In genomic region chr6:31197559-31198305, GRCh38 we compare ENCODE assay signal across 1 cellular context.
TF ChIP-seq lines count a peak whose summit lies in the region.

No MANE protein-coding gene starts in this region.

TF ChIP-seq in GM12878, 131 proteins besides CTCF, POLR2A, EP300 and RAD21 (continued from another document and continues in another):
- TF ChIP-seq, protein P1, sequence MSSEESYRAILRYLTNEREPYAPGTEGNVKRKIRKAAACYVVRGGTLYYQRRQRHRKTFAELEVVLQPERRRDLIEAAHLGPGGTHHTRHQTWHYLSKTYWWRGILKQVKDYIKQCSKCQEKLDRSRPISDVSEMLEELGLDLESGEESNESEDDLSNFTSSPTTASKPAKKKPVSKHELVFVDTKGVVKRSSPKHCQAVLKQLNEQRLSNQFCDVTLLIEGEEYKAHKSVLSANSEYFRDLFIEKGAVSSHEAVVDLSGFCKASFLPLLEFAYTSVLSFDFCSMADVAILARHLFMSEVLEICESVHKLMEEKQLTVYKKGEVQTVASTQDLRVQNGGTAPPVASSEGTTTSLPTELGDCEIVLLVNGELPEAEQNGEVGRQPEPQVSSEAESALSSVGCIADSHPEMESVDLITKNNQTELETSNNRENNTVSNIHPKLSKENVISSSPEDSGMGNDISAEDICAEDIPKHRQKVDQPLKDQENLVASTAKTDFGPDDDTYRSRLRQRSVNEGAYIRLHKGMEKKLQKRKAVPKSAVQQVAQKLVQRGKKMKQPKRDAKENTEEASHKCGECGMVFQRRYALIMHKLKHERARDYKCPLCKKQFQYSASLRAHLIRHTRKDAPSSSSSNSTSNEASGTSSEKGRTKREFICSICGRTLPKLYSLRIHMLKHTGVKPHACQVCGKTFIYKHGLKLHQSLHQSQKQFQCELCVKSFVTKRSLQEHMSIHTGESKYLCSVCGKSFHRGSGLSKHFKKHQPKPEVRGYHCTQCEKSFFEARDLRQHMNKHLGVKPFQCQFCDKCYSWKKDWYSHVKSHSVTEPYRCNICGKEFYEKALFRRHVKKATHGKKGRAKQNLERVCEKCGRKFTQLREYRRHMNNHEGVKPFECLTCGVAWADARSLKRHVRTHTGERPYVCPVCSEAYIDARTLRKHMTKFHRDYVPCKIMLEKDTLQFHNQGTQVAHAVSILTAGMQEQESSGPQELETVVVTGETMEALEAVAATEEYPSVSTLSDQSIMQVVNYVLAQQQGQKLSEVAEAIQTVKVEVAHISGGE (CRISPR knock-in tag; IDR thresholded peaks at IDR 0.05), result no peak
- TF ChIP-seq CREB1 (IDR thresholded peaks at IDR 0.05; ENCODE audit: low read depth), result peak; percentile 76
- no peak for TF ChIP-seq E4F1 (IDR thresholded peaks at IDR 0.05; ENCODE audit: borderline replicate concordance, partially characterized antibody)
- TF ChIP-seq RELA (IDR thresholded peaks at IDR 0.05; ENCODE audit: borderline replicate concordance, partially characterized antibody), result no peak
- 0 out of 2 replicates have a peak, but pooled peaks have one; percentile 57 for TF ChIP-seq TCF12 (IDR thresholded peaks at IDR 0.05; ENCODE audit: low read depth, low read length)
- TF ChIP-seq, protein P2, sequence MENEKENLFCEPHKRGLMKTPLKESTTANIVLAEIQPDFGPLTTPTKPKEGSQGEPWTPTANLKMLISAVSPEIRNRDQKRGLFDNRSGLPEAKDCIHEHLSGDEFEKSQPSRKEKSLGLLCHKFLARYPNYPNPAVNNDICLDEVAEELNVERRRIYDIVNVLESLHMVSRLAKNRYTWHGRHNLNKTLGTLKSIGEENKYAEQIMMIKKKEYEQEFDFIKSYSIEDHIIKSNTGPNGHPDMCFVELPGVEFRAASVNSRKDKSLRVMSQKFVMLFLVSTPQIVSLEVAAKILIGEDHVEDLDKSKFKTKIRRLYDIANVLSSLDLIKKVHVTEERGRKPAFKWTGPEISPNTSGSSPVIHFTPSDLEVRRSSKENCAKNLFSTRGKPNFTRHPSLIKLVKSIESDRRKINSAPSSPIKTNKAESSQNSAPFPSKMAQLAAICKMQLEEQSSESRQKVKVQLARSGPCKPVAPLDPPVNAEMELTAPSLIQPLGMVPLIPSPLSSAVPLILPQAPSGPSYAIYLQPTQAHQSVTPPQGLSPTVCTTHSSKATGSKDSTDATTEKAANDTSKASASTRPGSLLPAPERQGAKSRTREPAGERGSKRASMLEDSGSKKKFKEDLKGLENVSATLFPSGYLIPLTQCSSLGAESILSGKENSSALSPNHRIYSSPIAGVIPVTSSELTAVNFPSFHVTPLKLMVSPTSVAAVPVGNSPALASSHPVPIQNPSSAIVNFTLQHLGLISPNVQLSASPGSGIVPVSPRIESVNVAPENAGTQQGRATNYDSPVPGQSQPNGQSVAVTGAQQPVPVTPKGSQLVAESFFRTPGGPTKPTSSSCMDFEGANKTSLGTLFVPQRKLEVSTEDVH (IDR thresholded peaks at IDR 0.05; ENCODE audit: low read depth, partially characterized antibody), result peak; percentile 23
- TF ChIP-seq ETV6 (conservative IDR thresholded peaks at IDR 0.05 in 1 of 2, IDR thresholded peaks at IDR 0.05 in 1 of 2; ENCODE audit: borderline replicate concordance in 1 of 2, low read depth in 1 of 2), result no peak
- no peak for TF ChIP-seq WRNIP1 (IDR thresholded peaks at IDR 0.05; ENCODE audit: borderline replicate concordance, low read depth, low read length)
- no peak; the same call in 1 of the 2 replicates for TF ChIP-seq GATAD2B (conservative IDR thresholded peaks at IDR 0.05; ENCODE audit: low read depth)
- peak in 1 of 2 experiments; percentile 61; a peak in 1 of 4 replicates for TF ChIP-seq BHLHE40 (IDR thresholded peaks at IDR 0.05; ENCODE audit: borderline replicate concordance in 1 of 2, low read depth in 2 of 2, low read length in 1 of 2)
- no peak for TF ChIP-seq RAD51 (IDR thresholded peaks at IDR 0.05)
- TF ChIP-seq, protein P3, sequence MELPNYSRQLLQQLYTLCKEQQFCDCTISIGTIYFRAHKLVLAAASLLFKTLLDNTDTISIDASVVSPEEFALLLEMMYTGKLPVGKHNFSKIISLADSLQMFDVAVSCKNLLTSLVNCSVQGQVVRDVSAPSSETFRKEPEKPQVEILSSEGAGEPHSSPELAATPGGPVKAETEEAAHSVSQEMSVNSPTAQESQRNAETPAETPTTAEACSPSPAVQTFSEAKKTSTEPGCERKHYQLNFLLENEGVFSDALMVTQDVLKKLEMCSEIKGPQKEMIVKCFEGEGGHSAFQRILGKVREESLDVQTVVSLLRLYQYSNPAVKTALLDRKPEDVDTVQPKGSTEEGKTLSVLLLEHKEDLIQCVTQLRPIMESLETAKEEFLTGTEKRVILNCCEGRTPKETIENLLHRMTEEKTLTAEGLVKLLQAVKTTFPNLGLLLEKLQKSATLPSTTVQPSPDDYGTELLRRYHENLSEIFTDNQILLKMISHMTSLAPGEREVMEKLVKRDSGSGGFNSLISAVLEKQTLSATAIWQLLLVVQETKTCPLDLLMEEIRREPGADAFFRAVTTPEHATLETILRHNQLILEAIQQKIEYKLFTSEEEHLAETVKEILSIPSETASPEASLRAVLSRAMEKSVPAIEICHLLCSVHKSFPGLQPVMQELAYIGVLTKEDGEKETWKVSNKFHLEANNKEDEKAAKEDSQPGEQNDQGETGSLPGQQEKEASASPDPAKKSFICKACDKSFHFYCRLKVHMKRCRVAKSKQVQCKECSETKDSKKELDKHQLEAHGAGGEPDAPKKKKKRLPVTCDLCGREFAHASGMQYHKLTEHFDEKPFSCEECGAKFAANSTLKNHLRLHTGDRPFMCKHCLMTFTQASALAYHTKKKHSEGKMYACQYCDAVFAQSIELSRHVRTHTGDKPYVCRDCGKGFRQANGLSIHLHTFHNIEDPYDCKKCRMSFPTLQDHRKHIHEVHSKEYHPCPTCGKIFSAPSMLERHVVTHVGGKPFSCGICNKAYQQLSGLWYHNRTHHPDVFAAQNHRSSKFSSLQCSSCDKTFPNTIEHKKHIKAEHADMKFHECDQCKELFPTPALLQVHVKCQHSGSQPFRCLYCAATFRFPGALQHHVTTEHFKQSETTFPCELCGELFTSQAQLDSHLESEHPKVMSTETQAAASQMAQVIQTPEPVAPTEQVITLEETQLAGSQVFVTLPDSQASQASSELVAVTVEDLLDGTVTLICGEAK (IDR thresholded peaks at IDR 0.05; ENCODE audit: borderline replicate concordance), result no peak
- TF ChIP-seq YBX1 (IDR thresholded peaks at IDR 0.05), result no peak
- TF ChIP-seq CEBPB (IDR thresholded peaks at IDR 0.05; ENCODE audit: borderline replicate concordance in 1 of 2, low read depth in 2 of 2, low read length in 2 of 2), result no peak
- no peak for TF ChIP-seq ZNF207 (IDR thresholded peaks at IDR 0.05; ENCODE audit: borderline replicate concordance)
- TF ChIP-seq TCF7 (IDR thresholded peaks at IDR 0.05; ENCODE audit: borderline replicate concordance), result no peak
- TF ChIP-seq EGR1 (IDR thresholded peaks at IDR 0.05; ENCODE audit: borderline replicate concordance in 1 of 2, low read depth in 2 of 2, low read length in 2 of 2), result peak in 1 of 2 experiments; percentile 91; a peak in 2 of 3 replicates
- 0 out of 2 replicates have a peak, but pooled peaks have one; percentile 37 for TF ChIP-seq CHD2 (IDR thresholded peaks at IDR 0.05; ENCODE audit: borderline replicate concordance, low read depth, low read length)
- no peak for TF ChIP-seq NFYA (IDR thresholded peaks at IDR 0.05; ENCODE audit: borderline replicate concordance, low read depth, low read length)
- TF ChIP-seq, protein P4, sequence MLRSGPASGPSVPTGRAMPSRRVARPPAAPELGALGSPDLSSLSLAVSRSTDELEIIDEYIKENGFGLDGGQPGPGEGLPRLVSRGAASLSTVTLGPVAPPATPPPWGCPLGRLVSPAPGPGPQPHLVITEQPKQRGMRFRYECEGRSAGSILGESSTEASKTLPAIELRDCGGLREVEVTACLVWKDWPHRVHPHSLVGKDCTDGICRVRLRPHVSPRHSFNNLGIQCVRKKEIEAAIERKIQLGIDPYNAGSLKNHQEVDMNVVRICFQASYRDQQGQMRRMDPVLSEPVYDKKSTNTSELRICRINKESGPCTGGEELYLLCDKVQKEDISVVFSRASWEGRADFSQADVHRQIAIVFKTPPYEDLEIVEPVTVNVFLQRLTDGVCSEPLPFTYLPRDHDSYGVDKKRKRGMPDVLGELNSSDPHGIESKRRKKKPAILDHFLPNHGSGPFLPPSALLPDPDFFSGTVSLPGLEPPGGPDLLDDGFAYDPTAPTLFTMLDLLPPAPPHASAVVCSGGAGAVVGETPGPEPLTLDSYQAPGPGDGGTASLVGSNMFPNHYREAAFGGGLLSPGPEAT (IDR thresholded peaks at IDR 0.05; ENCODE audit: low read depth), result peak; percentile 80
- no peak for TF ChIP-seq BRCA1 (IDR thresholded peaks at IDR 0.05; ENCODE audit: low read depth, low read length)
- no peak for TF ChIP-seq NRF1 (conservative IDR thresholded peaks at IDR 0.05; ENCODE audit: low read depth, low read length)
- TF ChIP-seq PAX8 (IDR thresholded peaks at IDR 0.05), result no peak
- TF ChIP-seq ASH2L (IDR thresholded peaks at IDR 0.05; ENCODE audit: borderline replicate concordance, low read depth), result no peak
- TF ChIP-seq HDGF (IDR thresholded peaks at IDR 0.05), result no peak
- TF ChIP-seq SIX5 (IDR thresholded peaks at IDR 0.05; ENCODE audit: low read depth, low read length, severe bottlenecking), result no peak
- TF ChIP-seq TARDBP (IDR thresholded peaks at IDR 0.05; ENCODE audit: borderline replicate concordance), result no peak; the same call in 1 of the 2 replicates
- TF ChIP-seq, protein P5, sequence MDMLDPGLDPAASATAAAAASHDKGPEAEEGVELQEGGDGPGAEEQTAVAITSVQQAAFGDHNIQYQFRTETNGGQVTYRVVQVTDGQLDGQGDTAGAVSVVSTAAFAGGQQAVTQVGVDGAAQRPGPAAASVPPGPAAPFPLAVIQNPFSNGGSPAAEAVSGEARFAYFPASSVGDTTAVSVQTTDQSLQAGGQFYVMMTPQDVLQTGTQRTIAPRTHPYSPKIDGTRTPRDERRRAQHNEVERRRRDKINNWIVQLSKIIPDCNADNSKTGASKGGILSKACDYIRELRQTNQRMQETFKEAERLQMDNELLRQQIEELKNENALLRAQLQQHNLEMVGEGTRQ (IDR thresholded peaks at IDR 0.05; ENCODE audit: borderline replicate concordance, low read depth, low read length), result no peak
- TF ChIP-seq, protein P6, sequence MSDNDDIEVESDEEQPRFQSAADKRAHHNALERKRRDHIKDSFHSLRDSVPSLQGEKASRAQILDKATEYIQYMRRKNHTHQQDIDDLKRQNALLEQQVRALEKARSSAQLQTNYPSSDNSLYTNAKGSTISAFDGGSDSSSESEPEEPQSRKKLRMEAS (IDR thresholded peaks at IDR 0.05; ENCODE audit: low read depth, low read length), result no peak
- TF ChIP-seq MEF2A (IDR thresholded peaks at IDR 0.05; ENCODE audit: insufficient read depth, low read depth, low read length), result no peak
- TF ChIP-seq JUNB (IDR thresholded peaks at IDR 0.05), result peak; percentile 44; the same call in 1 of the 2 replicates
- no peak for TF ChIP-seq STAT1 (conservative IDR thresholded peaks at IDR 0.05)
- TF ChIP-seq ZNF217 (IDR thresholded peaks at IDR 0.05), result 0 out of 2 replicates have a peak, but pooled peaks have one; percentile 10
- TF ChIP-seq, protein P7, sequence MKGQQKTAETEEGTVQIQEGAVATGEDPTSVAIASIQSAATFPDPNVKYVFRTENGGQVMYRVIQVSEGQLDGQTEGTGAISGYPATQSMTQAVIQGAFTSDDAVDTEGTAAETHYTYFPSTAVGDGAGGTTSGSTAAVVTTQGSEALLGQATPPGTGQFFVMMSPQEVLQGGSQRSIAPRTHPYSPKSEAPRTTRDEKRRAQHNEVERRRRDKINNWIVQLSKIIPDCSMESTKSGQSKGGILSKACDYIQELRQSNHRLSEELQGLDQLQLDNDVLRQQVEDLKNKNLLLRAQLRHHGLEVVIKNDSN (IDR thresholded peaks at IDR 0.05; ENCODE audit: borderline replicate concordance, extremely low read length, insufficient read depth, low read depth, low read length), result no peak
- TF ChIP-seq RFX5 (IDR thresholded peaks at IDR 0.05; ENCODE audit: low read depth, low read length), result 0 out of 2 replicates have a peak, but pooled peaks have one; percentile 23
- TF ChIP-seq CHD1 (IDR thresholded peaks at IDR 0.05; ENCODE audit: low read depth, low read length), result 0 out of 2 replicates have a peak, but pooled peaks have one; percentile 25
- peak; percentile 78 for TF ChIP-seq SMAD1 (IDR thresholded peaks at IDR 0.05; ENCODE audit: low read depth, partially characterized antibody)
- no peak for TF ChIP-seq IRF3 (IDR thresholded peaks at IDR 0.05)
